ENCODE assay signal across 32 cellular contexts in genomic region chr1:73577206-73577605, GRCh38.
"Had no signal": no experiment of that assay in that cellular context is flagged by ENCODE, and none has a peak within 500 bp of the region (broad histone marks: within the 10 kb centered on the region; RNA-seq: fewer than 3 reads in every experiment).

No MANE protein-coding gene starts in this region.

- H3K36me3 ChIP-seq: adrenal gland, brain microvascular endothelial cell, breast epithelium had no signal

- ATAC-seq: activated CD8-positive, alpha-beta T cell treated with anti-CD3 and anti-CD28 coated beads for 36 hours; activated naive CD4-positive, alpha-beta T cell treated with anti-CD3 and anti-CD28 coated beads, Interleukin-2, amount 50 U/mL, for 72 hours; activated T-cell treated with anti-CD3 and anti-CD28 coated beads, Interleukin-2, amount 50 U/mL, for 4 hours; activated T-cell treated with anti-CD3 and anti-CD28 coated beads, Interleukin-2, amount 50 U/mL, for 72 hours; activated T-helper 17 cell treated with anti-CD3 and anti-CD28 coated beads, Interleukin-2, amount 50 U/mL, for 72 hours; body of pancreas had no signal

- H3K27me3 ChIP-seq: adrenal gland, body of pancreas, brain microvascular endothelial cell, breast epithelium had no signal

- H3K4me3 ChIP-seq: adrenal gland, body of pancreas, breast epithelium had no signal

- DNase-seq: activated B cell treated with CpG ODN at 0.5 μM for 24 hours; activated CD4-positive, alpha-beta memory T cell treated with anti-CD3 and anti-CD28 coated beads for 36 hours; activated CD4-positive, alpha-beta T cell treated with anti-CD3 and anti-CD28 coated beads for 4 hours; activated CD4-positive, alpha-beta T cell treated with anti-CD3 and anti-CD28 coated beads, Interleukin-2, amount 10 ng/mL, durations not matched to agents 24 days and 14 days; activated CD4-positive, alpha-beta T cell treated with anti-CD3 and anti-CD28 coated beads, Interleukin-2, amount 50 U/mL, for 1 hour; activated CD4-positive, alpha-beta T cell treated with anti-CD3 and anti-CD28 coated beads, Interleukin-2, amount 50 U/mL, for 4 hours; activated CD4-positive, CD25-positive, alpha-beta regulatory T cell treated with anti-CD3 and anti-CD28 coated beads, Interleukin-2, amount 50 U/mL, for 72 hours; activated CD8-positive, alpha-beta memory T cell treated with anti-CD3 and anti-CD28 coated beads, Interleukin-2, amount 50 U/mL, for 4 hours; activated CD8-positive, alpha-beta T cell treated with anti-CD3 and anti-CD28 coated beads for 36 hours; activated effector memory CD4-positive, alpha-beta T cell treated with anti-CD3 and anti-CD28 coated beads, Interleukin-2, amount 50 U/mL, for 16 hours; activated gamma-delta T cell treated with Interleukin-2 at 50 U/mL for 16 hours; activated naive CD4-positive, alpha-beta T cell; activated naive CD4-positive, alpha-beta T cell treated with anti-CD3 and anti-CD28 coated beads for 36 hours; activated naive CD4-positive, alpha-beta T cell treated with anti-CD3 and anti-CD28 coated beads, Interleukin-2, amount 50 U/mL, for 16 hours; activated naive CD8-positive, alpha-beta T cell treated with anti-CD3 and anti-CD28 coated beads for 36 hours; activated T-cell treated with anti-CD3 and anti-CD28 coated beads for 4 hours; activated T-cell treated with anti-CD3 and anti-CD28 coated beads, Interleukin-2, amount 50 U/mL, for 1 hour; activated T-cell treated with anti-CD3 and anti-CD28 coated beads, Interleukin-2, amount 50 U/mL, for 4 hours; activated T-cell treated with anti-CD3 and anti-CD28 coated beads, Interleukin-2, amount 50 U/mL, for 72 hours; adrenal gland; amniotic stem cell; aorta; body of pancreas; brain microvascular endothelial cell; central memory CD4-positive, alpha-beta T cell; T-helper 1 cell; T-helper 2 cell; T-helper 9 cell had no signal

- H3K9me3 ChIP-seq: adrenal gland, body of pancreas, breast epithelium had no signal

- H3K27ac ChIP-seq: adrenal gland, body of pancreas, brain microvascular endothelial cell, breast epithelium, VCaP had no signal

- H3K4me1 ChIP-seq: adrenal gland, body of pancreas, breast epithelium had no signal
